Comparison of ENCODE assay signal across 8 cellular contexts in genomic region chr11:128726464-128727139, GRCh38. TPM values are rescaled to one million over a fixed set of nuclear protein-coding genes. Genes with fewer than 3 reads are reported as not detected.
A peak's percentile ranks its signal among the peaks of the same experiment; 100 is the strongest.
DNase-seq lines count a peak whose midpoint lies in the region; ATAC-seq and TF ChIP-seq lines count a peak whose summit lies in the region.

No MANE protein-coding gene starts in this region.

- H3K4me3 ChIP-seq in lower leg skin (ENCODE audit: low read depth, poor library complexity, severe bottlenecking), result no peak overlapping the region

- TF ChIP-seq CTCF in lower leg skin (IDR thresholded peaks at IDR 0.05), result no peak

- peak; percentile 30 for ATAC-seq in HG03108 (IDR thresholded peaks at IDR 0.05; ENCODE audit: unreplicated experiment)

- DNase-seq in activated T-cell treated with anti-CD3 and anti-CD28 coated beads for 1 hour (ENCODE audit: low read depth) (peak; percentile 45), T-helper 22 cell (ENCODE audit: low read depth) (peak; percentile 42), lower leg skin (ENCODE audit: low spot score in 2 of 2) (peak; percentile 43 to 86), NCI-H2029 treated with DMSO at 0.1 percent for 48 hours (lab: John Stamatoyannopoulos, UW) (no peak), NCI-H128 (lab: John Stamatoyannopoulos, UW; ENCODE audit: unreplicated experiment) (no peak), NCI-H510A (lab: John Stamatoyannopoulos, UW) (no peak)
- DNase-seq in activated T-cell treated with anti-CD3 and anti-CD28 coated beads, Interleukin-2, amount 50 U/mL, for 1 hour, result no peak

- intact Hi-C loops in lower leg skin (cut with DNase I; ENCODE audit: low total_unique reads), result no loop called here

- WGBS in lower leg skin, 2 donors, result 75 to 77% methylated on average over 8 of the region's 8 CpGs

- no peak for TF ChIP-seq POLR2A in lower leg skin (IDR thresholded peaks at IDR 0.05)

RNA-seq across cellular contexts. Expression of gene FLI1, which starts 32.7 kb away (rescaled TPM):
- total RNA-seq in lower leg skin, result 10 to 100 TPM in 1 of 4 donors, 1 to 10 TPM in 3; 3.8 to 16.5 (median 6.8) TPM

Comparison
In these comparisons a context has a peak if more than half of its experiments do, and no peak if none do; other contexts are left out.
1. DNase-seq: peak in activated T-cell treated with anti-CD3 and anti-CD28 coated beads for 1 hour (single experiment), T-helper 22 cell (single experiment) and lower leg skin (2 of 2); none in activated T-cell treated with anti-CD3 and anti-CD28 coated beads, Interleukin-2, amount 50 U/mL, for 1 hour (single experiment), NCI-H2029 treated with DMSO at 0.1 percent for 48 hours (single experiment), NCI-H128 (single experiment) and NCI-H510A (single experiment).